ENCODE assay signal across 11 cellular contexts in genomic region chr17:50059256-50059655, GRCh38. TPM values are rescaled to one million over a fixed set of nuclear protein-coding genes. Genes with fewer than 3 reads are reported as not detected.
A peak's percentile ranks its signal among the peaks of the same experiment; 100 is the strongest.
DNase-seq lines count a peak whose midpoint lies in the region; ATAC-seq and TF ChIP-seq lines count a peak whose summit lies in the region.
"Had no signal": no experiment of that assay in that cellular context is flagged by ENCODE, and none has a peak within 500 bp of the region (broad histone marks: within the 10 kb centered on the region; RNA-seq: fewer than 3 reads in every experiment).

No MANE protein-coding gene starts in this region.

- H3K79me2 ChIP-seq in mammary epithelial cell (ENCODE audit: insufficient read depth, low read length): peaks cover 83% of the 10 kb centered on the region

- intact Hi-C loops in mammary epithelial cell (cut with micrococcal nuclease): no loop called here

- H3K9ac ChIP-seq in mammary epithelial cell (ENCODE audit: insufficient read depth, low read length): peak overlapping the region; percentile 86

- no peak overlapping the region for H2AFZ ChIP-seq in mammary epithelial cell (ENCODE audit: low read depth, low read length)

- H3K27ac ChIP-seq in mammary epithelial cell (ENCODE audit: insufficient read depth, low read depth, low read length) (peak overlapping the region; percentile 93), layer of hippocampus (ENCODE audit: low read depth, low read length) (peak overlapping the region; percentile 59), temporal lobe (ENCODE audit: low read depth, low read length) (peak overlapping the region; percentile 65)

- BruUV-seq in mammary epithelial cell (replicated peaks; lab: Mats Ljungman, UMichigan): no TSS peak

- H3K4me3 ChIP-seq in mammary epithelial cell (replicated peaks in 1 of 3; ENCODE audit: insufficient read depth in 1 of 3, low read depth in 2 of 3, low read length in 3 of 3): peak overlapping the region; percentile 57 to 87 (median 86)

- dilution Hi-C loops in mammary epithelial cell (cut with HindIII; ENCODE audit: low sequenced_read_pairs): no loop called here

- no peaks in the 10 kb centered on the region for H4K20me1 ChIP-seq in mammary epithelial cell (ENCODE audit: insufficient read depth, low read length)

- DNase-seq in NCI-H2029 treated with DMSO at 0.1 percent for 48 hours (lab: John Stamatoyannopoulos, UW) (peak; percentile 63), mammary epithelial cell (peak; percentile 34), T-helper 1 cell (no peak), T-helper 2 cell (no peak)
- DNase-seq: cortex of kidney, DMS153, retina had no signal

- in situ Hi-C loops in mammary epithelial cell (cut with MboI; ENCODE audit: low sequenced_read_pairs in 2 of 2): no loop called here

- H3K27me3 ChIP-seq in mammary epithelial cell (ENCODE audit: insufficient read depth, low read length): no peaks in the 10 kb centered on the region
- no peaks in the 10 kb centered on the region for H3K27me3 ChIP-seq in layer of hippocampus (ENCODE audit: control insufficient read depth, insufficient read depth, low read length)

- CTCF ChIA-PET in mammary epithelial cell (lab: Charles Lee; ENCODE audit: low non-redundant PET): no interaction called here

- ATAC-seq in GM21717 (IDR thresholded peaks at IDR 0.05; ENCODE audit: unreplicated experiment) (no peak), HG02588 (IDR thresholded peaks at IDR 0.05; ENCODE audit: unreplicated experiment) (no peak)

- WGBS in mammary epithelial cell (ENCODE audit: low coverage, missing lambda C conversion rate): 0% methylated on average over 4 of the region's 4 CpGs

- H3K9me3 ChIP-seq in mammary epithelial cell (replicated peaks; ENCODE audit: insufficient read depth, low read length): no peaks in the 10 kb centered on the region

- H3K4me1 ChIP-seq in mammary epithelial cell (ENCODE audit: insufficient read depth, low read length): peaks cover 64% of the 10 kb centered on the region

- peaks cover 12% of the 10 kb centered on the region for H3K36me3 ChIP-seq in mammary epithelial cell (ENCODE audit: insufficient read depth, low read length)

- peak overlapping the region; percentile 94 for H3K4me2 ChIP-seq in mammary epithelial cell (ENCODE audit: insufficient read depth, low read depth, low read length)

- no peak for TF ChIP-seq CTCF in mammary epithelial cell (conservative IDR thresholded peaks at IDR 0.05 in 1 of 2, IDR thresholded peaks at IDR 0.05 in 1 of 2; ENCODE audit: extremely low read depth in 1 of 2, insufficient read depth in 1 of 2, low read depth in 1 of 2, low read length in 2 of 2)

RNA-seq across cellular contexts. Expression of gene ITGA3, which starts 3.3 kb away (rescaled TPM):
- total RNA-seq in mammary epithelial cell (1,000 to 10,000 TPM; 1,418 to 2,030 TPM), temporal lobe (17.2 TPM)
- 1,026 TPM for polyA plus RNA-seq in mammary epithelial cell
- polyA minus RNA-seq in mammary epithelial cell: 2,074 TPM

RNA-seq across cellular contexts. Expression of gene PDK2, which starts 35.9 kb away (rescaled TPM):
- total RNA-seq in mammary epithelial cell (10 to 100 TPM; 18.2 to 24.8 TPM), temporal lobe (11.1 TPM)
- polyA plus RNA-seq in mammary epithelial cell: 7.7 TPM
- 13.5 TPM for polyA minus RNA-seq in mammary epithelial cell

Comparison
In these comparisons a context has a peak if more than half of its experiments do, and no peak if none do; other contexts are left out.
1. DNase-seq: peak in NCI-H2029 treated with DMSO at 0.1 percent for 48 hours (single experiment) and mammary epithelial cell (single experiment); none in T-helper 1 cell (0 of 5) and T-helper 2 cell (0 of 5).
2. RNA of gene ITGA3, which starts 3.3 kb away (total RNA-seq): 1,418 to 2,030 TPM in mammary epithelial cell; 17.2 TPM in temporal lobe (single experiment); every median in the first group is over 10 times any median in the second.
3. Peak in every context shown above with its lines, with median percentiles within 50 percentile points of each other: H3K27ac ChIP-seq.